Comparison of ENCODE assay signal across 21 cellular contexts in the genomic region with DNA sequence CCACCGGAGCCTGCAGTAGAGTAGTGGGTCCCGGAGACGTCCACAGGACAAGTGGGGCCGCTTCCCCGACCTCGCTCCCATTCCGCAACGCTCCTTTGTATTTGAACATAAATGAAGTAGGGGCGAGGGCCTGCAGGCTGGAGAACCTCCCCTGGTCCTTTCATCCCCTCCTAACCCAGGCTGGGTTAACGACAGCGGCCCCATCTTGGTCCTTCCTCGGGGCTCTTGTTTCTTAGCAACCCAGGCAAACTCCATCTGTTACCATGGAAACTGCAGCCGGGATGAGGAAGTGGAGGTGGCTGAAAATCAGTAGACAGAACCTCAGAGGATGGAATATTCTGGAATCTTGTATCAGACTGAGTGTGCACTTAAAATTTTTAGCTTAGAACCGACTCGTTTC.
DNase-seq lines count a peak whose midpoint lies in the region; ATAC-seq, FAIRE-seq and TF ChIP-seq lines count a peak whose summit lies in the region.
"Had no signal": no experiment of that assay in that cellular context is flagged by ENCODE, and none has a peak within 500 bp of the region (broad histone marks: within the 10 kb centered on the region; RNA-seq: fewer than 3 reads in every experiment).

No MANE protein-coding gene starts in this region.

- H3K9ac ChIP-seq in HepG2 (ENCODE audit: insufficient read depth, low read depth, low read length): no peak overlapping the region
- no peak overlapping the region for H3K9ac ChIP-seq in neural cell (ENCODE audit: low read length)

- POLR2A ChIA-PET in HepG2 (lab: Yijun Ruan, JAX): no interaction called here

- no peak overlapping the region for H3K4me2 ChIP-seq in HepG2 (ENCODE audit: low read depth, low read length)
- H3K4me2 ChIP-seq in neural cell (ENCODE audit: low read length): no peak overlapping the region

- H3F3A ChIP-seq in neural cell (ENCODE audit: insufficient read depth, low read length, poor library complexity, severe bottlenecking): no peaks in the 10 kb centered on the region

- H3K27ac ChIP-seq in HepG2 (ENCODE audit: extremely low read length, insufficient read depth, low read length): no peak overlapping the region
- no peak overlapping the region for H3K27ac ChIP-seq in right lobe of liver
- peak overlapping the region; percentile 43 for H3K27ac ChIP-seq in cingulate gyrus (ENCODE audit: low read depth, low read length)
- H3K27ac ChIP-seq in neural cell (ENCODE audit: low read length): peak overlapping the region; percentile 59
- H3K27ac ChIP-seq in testis: no peak overlapping the region
- H3K27ac ChIP-seq: HL-60, SJCRH30 had no signal

- H4K20me1 ChIP-seq in HepG2 (ENCODE audit: insufficient read depth, low read length): no peaks in the 10 kb centered on the region
- no peaks in the 10 kb centered on the region for H4K20me1 ChIP-seq in neural cell (ENCODE audit: insufficient read depth)

- no peak for TF ChIP-seq EP300 in HepG2 (IDR thresholded peaks at IDR 0.05; ENCODE audit: low read depth in 2 of 2, low read length in 2 of 2)
- no peak for TF ChIP-seq EP300 in HepG2 (CRISPR knock-in tag; IDR thresholded peaks at IDR 0.05; ENCODE audit: borderline replicate concordance)
- peak; percentile 30 for TF ChIP-seq EP300 in neural cell (conservative IDR thresholded peaks at IDR 0.05; ENCODE audit: poor library complexity, severe bottlenecking)

- intact Hi-C loops in HepG2 (cut with micrococcal nuclease; ENCODE audit: unreplicated experiment): no loop called here
- intact Hi-C loops in right lobe of liver (cut with DNase I): no loop called here
- intact Hi-C loops in testis (cut with DNase I; ENCODE audit: low total_unique reads): no loop called here

- H2AFZ ChIP-seq in HepG2 (ENCODE audit: low read length) (no peak overlapping the region), neural cell (ENCODE audit: low read depth, low read length) (no peak overlapping the region)

- ATAC-seq in HepG2: no peak
- no peak for ATAC-seq in right lobe of liver
- no peak for ATAC-seq in GM21723 (IDR thresholded peaks at IDR 0.05; ENCODE audit: unreplicated experiment)

- TF ChIP-seq CTCF in HepG2 (CRISPR knock-in tag; IDR thresholded peaks at IDR 0.05) (no peak), right lobe of liver (IDR thresholded peaks at IDR 0.05) (no peak), neural cell (IDR thresholded peaks at IDR 0.05; ENCODE audit: poor library complexity, severe bottlenecking) (no peak), testis (IDR thresholded peaks at IDR 0.05) (no peak)

- peaks cover 18% of the 10 kb centered on the region; the same call in 1 of the 2 replicates for H3K4me1 ChIP-seq in HepG2 (ENCODE audit: insufficient read depth, low read length)
- H3K4me1 ChIP-seq in right lobe of liver: no peaks in the 10 kb centered on the region
- peaks cover 20% of the 10 kb centered on the region for H3K4me1 ChIP-seq in testis
- H3K4me1 ChIP-seq: SJCRH30 had no signal

- TF ChIP-seq POLR2A in HepG2 (IDR thresholded peaks at IDR 0.05; ENCODE audit: insufficient read depth in 1 of 2, low read depth in 2 of 2, low read length in 2 of 2): no peak
- TF ChIP-seq POLR2A in right lobe of liver (IDR thresholded peaks at IDR 0.05): no peak
- no peak for TF ChIP-seq POLR2A in testis (IDR thresholded peaks at IDR 0.05)

- no peaks in the 10 kb centered on the region for H3K9me2 ChIP-seq in neural cell (ENCODE audit: insufficient read depth, low read length)

- no peak for DNase-seq in HepG2 (ENCODE audit: low spot score)
- no peak for DNase-seq in right lobe of liver
- peak; percentile 13 for DNase-seq in testis
- no peak for DNase-seq in GM19239 (ENCODE audit: insufficient read length, low spot score)
- no peak for DNase-seq in central memory CD4-positive, alpha-beta T cell
- DNase-seq: AML-193; CD4-positive, CD25-positive, alpha-beta regulatory T cell; DND-41; GDM1; HFFc6; KBM-7; NCI-H1105 treated with DMSO at 0.1 percent for 48 hours; NCI-H187; NCI-H524 treated with DMSO at 0.1 percent for 48 hours; RPMI8226; SJCRH30 had no signal

- FAIRE-seq in HepG2 (lab: Jason Lieb, UNC): no peak
- FAIRE-seq in GM19239 (lab: Jason Lieb, UNC): no peak
- FAIRE-seq: H1 had no signal

- CTCF ChIA-PET in HepG2 (lab: Yijun Ruan, JAX; ENCODE audit: low intra/inter-chr PET ratio, low total read pairs): no interaction called here

- no peaks in the 10 kb centered on the region for H3K9me3 ChIP-seq in HepG2 (ENCODE audit: low read length)
- H3K9me3 ChIP-seq in right lobe of liver: no peaks in the 10 kb centered on the region
- no peaks in the 10 kb centered on the region for H3K9me3 ChIP-seq in neural cell (ENCODE audit: low read length)
- no peaks in the 10 kb centered on the region for H3K9me3 ChIP-seq in testis

- no peaks in the 10 kb centered on the region for H3K27me3 ChIP-seq in HepG2 (ENCODE audit: control insufficient read depth in 1 of 2, insufficient read depth in 2 of 2, low read length in 2 of 2)
- no peaks in the 10 kb centered on the region for H3K27me3 ChIP-seq in right lobe of liver
- no peaks in the 10 kb centered on the region for H3K27me3 ChIP-seq in neural cell (ENCODE audit: insufficient read depth, low read depth, low read length)
- H3K27me3 ChIP-seq in testis: no peaks in the 10 kb centered on the region
- H3K27me3 ChIP-seq: SJCRH30 had no signal

- H3K4me3 ChIP-seq in HepG2 (replicated peaks in 1 of 3; ENCODE audit: insufficient read depth in 1 of 3, low read depth in 2 of 3, low read length in 3 of 3) (no peak overlapping the region), right lobe of liver (no peak overlapping the region), neural cell (ENCODE audit: low read length) (no peak overlapping the region), testis (no peak overlapping the region)
- H3K4me3 ChIP-seq: SJCRH30 had no signal

- in situ Hi-C loops in HepG2 (cut with HindIII; ENCODE audit: extremely low pct_ligation_motif_present, low pct_unique_long_range_greater_than_20kb): no loop called here

- 68% methylated on average over 15 of the region's 15 CpGs for WGBS in HepG2 (ENCODE audit: low lambda C conversion rate)
- 54% methylated on average over 7 of the region's 15 CpGs for WGBS in right lobe of liver (ENCODE audit: insufficient coverage, low coverage, low lambda C conversion rate, missing lambda C conversion rate)
- WGBS in testis, 2 donors: 69 to 77% methylated on average over 14 to 15 of the region's 15 CpGs

- no peak for TF ChIP-seq RAD21 in HepG2 (CRISPR knock-in tag; IDR thresholded peaks at IDR 0.05)
- TF ChIP-seq RAD21 in neural cell (conservative IDR thresholded peaks at IDR 0.05): peak; percentile 16

- H3K36me3 ChIP-seq in HepG2 (replicated peaks in 1 of 2; ENCODE audit: control insufficient read depth in 1 of 2, insufficient read depth in 2 of 2, low read length in 2 of 2) (no peaks in the 10 kb centered on the region), right lobe of liver (no peaks in the 10 kb centered on the region), neural cell (ENCODE audit: insufficient read depth, low read length) (no peaks in the 10 kb centered on the region), testis (ENCODE audit: low read depth, missing control alignments) (no peaks in the 10 kb centered on the region)
- H3K36me3 ChIP-seq: SJCRH30 had no signal

- H3K79me2 ChIP-seq in HepG2 (ENCODE audit: insufficient read depth, low read length) (no peaks in the 10 kb centered on the region), neural cell (replicated peaks; ENCODE audit: insufficient read depth, low read length) (no peaks in the 10 kb centered on the region)

- BruUV-seq in HepG2 (replicated peaks; lab: Mats Ljungman, UMichigan): no TSS peak

TF ChIP-seq in HepG2, 621 proteins besides CTCF, POLR2A, EP300 and RAD21:
- peak; percentile 60; the same call in 1 of the 2 replicates for TF ChIP-seq RFX1 (IDR thresholded peaks at IDR 0.05)
- TF ChIP-seq ZNF790 (CRISPR knock-in tag; IDR thresholded peaks at IDR 0.05; ENCODE audit: borderline replicate concordance): no peak
- peak; percentile 22; the same call in 1 of the 2 replicates for TF ChIP-seq RFX3 (CRISPR knock-in tag; IDR thresholded peaks at IDR 0.05)

TF ChIP-seq in neural cell, 6 proteins besides CTCF, POLR2A, EP300 and RAD21:
- TF ChIP-seq, protein P1, sequence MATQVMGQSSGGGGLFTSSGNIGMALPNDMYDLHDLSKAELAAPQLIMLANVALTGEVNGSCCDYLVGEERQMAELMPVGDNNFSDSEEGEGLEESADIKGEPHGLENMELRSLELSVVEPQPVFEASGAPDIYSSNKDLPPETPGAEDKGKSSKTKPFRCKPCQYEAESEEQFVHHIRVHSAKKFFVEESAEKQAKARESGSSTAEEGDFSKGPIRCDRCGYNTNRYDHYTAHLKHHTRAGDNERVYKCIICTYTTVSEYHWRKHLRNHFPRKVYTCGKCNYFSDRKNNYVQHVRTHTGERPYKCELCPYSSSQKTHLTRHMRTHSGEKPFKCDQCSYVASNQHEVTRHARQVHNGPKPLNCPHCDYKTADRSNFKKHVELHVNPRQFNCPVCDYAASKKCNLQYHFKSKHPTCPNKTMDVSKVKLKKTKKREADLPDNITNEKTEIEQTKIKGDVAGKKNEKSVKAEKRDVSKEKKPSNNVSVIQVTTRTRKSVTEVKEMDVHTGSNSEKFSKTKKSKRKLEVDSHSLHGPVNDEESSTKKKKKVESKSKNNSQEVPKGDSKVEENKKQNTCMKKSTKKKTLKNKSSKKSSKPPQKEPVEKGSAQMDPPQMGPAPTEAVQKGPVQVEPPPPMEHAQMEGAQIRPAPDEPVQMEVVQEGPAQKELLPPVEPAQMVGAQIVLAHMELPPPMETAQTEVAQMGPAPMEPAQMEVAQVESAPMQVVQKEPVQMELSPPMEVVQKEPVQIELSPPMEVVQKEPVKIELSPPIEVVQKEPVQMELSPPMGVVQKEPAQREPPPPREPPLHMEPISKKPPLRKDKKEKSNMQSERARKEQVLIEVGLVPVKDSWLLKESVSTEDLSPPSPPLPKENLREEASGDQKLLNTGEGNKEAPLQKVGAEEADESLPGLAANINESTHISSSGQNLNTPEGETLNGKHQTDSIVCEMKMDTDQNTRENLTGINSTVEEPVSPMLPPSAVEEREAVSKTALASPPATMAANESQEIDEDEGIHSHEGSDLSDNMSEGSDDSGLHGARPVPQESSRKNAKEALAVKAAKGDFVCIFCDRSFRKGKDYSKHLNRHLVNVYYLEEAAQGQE (IDR thresholded peaks at IDR 0.05; ENCODE audit: borderline replicate concordance): peak; percentile 90
- TF ChIP-seq SMC3 (conservative IDR thresholded peaks at IDR 0.05; ENCODE audit: poor library complexity): no peak
TF ChIP-seq in neural cell: peak in this region for 1.

Comparison
In these comparisons a context has a peak if more than half of its experiments do, and no peak if none do; other contexts are left out.
1. H3K27ac ChIP-seq: peak in cingulate gyrus (single experiment) and neural cell (single experiment); none in HepG2 (single experiment), right lobe of liver (0 of 3) and testis (0 of 2).